Comparison of ENCODE assay signal across 8 cellular contexts in the genomic region with DNA sequence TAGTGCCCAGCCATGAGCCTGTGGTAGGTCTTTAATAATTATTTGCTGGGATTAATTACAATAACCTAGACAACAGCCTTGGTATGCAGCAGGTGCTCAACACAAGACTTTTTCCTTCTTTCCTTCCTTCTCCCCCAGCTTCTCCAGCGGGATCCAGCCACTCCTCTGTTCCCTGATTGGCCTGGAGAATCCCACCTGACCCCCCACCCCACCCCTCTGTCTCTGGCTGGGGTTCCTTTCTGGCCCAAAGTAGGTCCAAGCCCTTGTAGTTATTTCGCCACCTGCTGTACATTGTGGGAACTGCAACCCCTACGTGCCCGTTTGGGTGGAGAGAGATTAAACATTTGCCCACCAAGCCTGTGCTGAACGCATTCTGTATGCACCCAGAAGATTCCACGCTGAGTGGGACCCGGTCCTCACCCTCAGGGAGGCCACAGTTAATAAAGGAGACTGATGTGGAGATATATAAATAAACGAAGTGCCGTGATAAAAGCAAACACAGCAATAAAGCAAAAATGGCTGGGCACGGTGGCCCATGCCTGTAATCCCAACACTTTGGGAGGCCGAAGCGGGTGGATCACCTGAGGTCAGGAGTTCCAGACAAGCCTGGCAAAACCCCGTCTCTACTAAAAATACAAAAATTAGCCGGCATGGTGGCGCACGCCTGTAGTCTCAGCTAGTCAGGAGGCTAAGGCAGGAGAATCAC. TPM values are rescaled to one million over a fixed set of nuclear protein-coding genes. Genes with fewer than 3 reads are reported as not detected.
DNase-seq lines count a peak whose midpoint lies in the region; ATAC-seq and TF ChIP-seq lines count a peak whose summit lies in the region.

No MANE protein-coding gene starts in this region.

- no peak overlapping the region for H4K5ac ChIP-seq in H9 (ENCODE audit: insufficient read length, low read depth, low read length)

- H2BK15ac ChIP-seq in H9 (ENCODE audit: low read depth, low read length) = no peak overlapping the region

- H3F3A ChIP-seq in neural cell (ENCODE audit: insufficient read depth, low read length, poor library complexity, severe bottlenecking) = no peaks in the 10 kb centered on the region

- H3K4ac ChIP-seq in H9 (ENCODE audit: low read depth, low read length) = no peak overlapping the region

- no peak overlapping the region for H3K56ac ChIP-seq in H9 (ENCODE audit: insufficient read length, low read depth, low read length)

- DNase-seq in BE2C = peak; percentile 77
- DNase-seq in H9 = peak; percentile 93
- DNase-seq in NT2/D1 (ENCODE audit: low read depth, low spot score) = peak; percentile 92
- peak; percentile 82 for DNase-seq in activated CD8-positive, alpha-beta memory T cell treated with anti-CD3 and anti-CD28 coated beads, Interleukin-2, amount 10 ng/mL, durations not matched to agents 7 days and 5 days
- DNase-seq in epithelial cell of esophagus (ENCODE audit: low read depth) = peak; percentile 70
- DNase-seq in thoracic aorta (ENCODE audit: low spot score) = peak; percentile 29

- H3K4me1 ChIP-seq in BE2C (no peaks in the 10 kb centered on the region), H9 (ENCODE audit: insufficient read depth, low read length) (no peaks in the 10 kb centered on the region), NT2/D1 (ENCODE audit: insufficient read depth, insufficient read length) (peaks cover 4% of the 10 kb centered on the region), thoracic aorta (ENCODE audit: control insufficient read depth in 1 of 2, low read depth in 2 of 2) (no peaks in the 10 kb centered on the region)

- H2AFZ ChIP-seq in H9 (ENCODE audit: low read length) (no peak overlapping the region), neural cell (ENCODE audit: low read depth, low read length) (no peak overlapping the region)

- no peaks in the 10 kb centered on the region for H3K27me3 ChIP-seq in BE2C
- no peaks in the 10 kb centered on the region for H3K27me3 ChIP-seq in H9 (ENCODE audit: insufficient read depth, low read length)
- no peaks in the 10 kb centered on the region for H3K27me3 ChIP-seq in NT2/D1 (ENCODE audit: insufficient read depth, insufficient read length)
- no peaks in the 10 kb centered on the region for H3K27me3 ChIP-seq in neural cell (ENCODE audit: insufficient read depth, low read depth, low read length)
- H3K27me3 ChIP-seq in thoracic aorta (replicated peaks; ENCODE audit: insufficient read depth) = no peaks in the 10 kb centered on the region

- H3K23me2 ChIP-seq in H9 (ENCODE audit: insufficient read length, low read depth, low read length, poor library complexity, severe bottlenecking) = no peaks in the 10 kb centered on the region

- no peak overlapping the region for H4K8ac ChIP-seq in H9 (replicated peaks; ENCODE audit: insufficient read length, low read depth, low read length)

- no peak overlapping the region for H4K91ac ChIP-seq in H9 (ENCODE audit: insufficient read length, low read depth, low read length)

- no peak overlapping the region for H2AK5ac ChIP-seq in H9 (ENCODE audit: insufficient read length, low read length)

- H3K79me2 ChIP-seq in H9 (ENCODE audit: insufficient read depth, low read length) (no peaks in the 10 kb centered on the region), neural cell (replicated peaks; ENCODE audit: insufficient read depth, low read length) (no peaks in the 10 kb centered on the region)

- H3K9me3 ChIP-seq in BE2C = no peaks in the 10 kb centered on the region
- H3K9me3 ChIP-seq in H9 (ENCODE audit: control insufficient read depth, low read depth, low read length) = no peaks in the 10 kb centered on the region
- no peaks in the 10 kb centered on the region for H3K9me3 ChIP-seq in NT2/D1 (ENCODE audit: insufficient read depth, low read length)
- no peaks in the 10 kb centered on the region for H3K9me3 ChIP-seq in neural cell (ENCODE audit: low read length)
- H3K9me3 ChIP-seq in thoracic aorta = no peaks in the 10 kb centered on the region

- no peaks in the 10 kb centered on the region for H3K9me2 ChIP-seq in neural cell (ENCODE audit: insufficient read depth, low read length)

- H3K18ac ChIP-seq in H9 (ENCODE audit: insufficient read length, low read depth, low read length) = no peak overlapping the region

- H3K27ac Mint-ChIP-seq in H9 = peak overlapping the region in 1 of 3 experiments; percentile 56; a peak in 2 of 7 replicates
- no peak overlapping the region for H3K27ac Mint-ChIP-seq in activated CD8-positive, alpha-beta memory T cell treated with anti-CD3 and anti-CD28 coated beads, Interleukin-2, amount 10 ng/mL, durations not matched to agents 7 days and 5 days

- no peak overlapping the region for H3K23ac ChIP-seq in H9 (ENCODE audit: insufficient read length, low read depth, low read length)

- TF ChIP-seq CTCF in BE2C (IDR thresholded peaks at IDR 0.05; ENCODE audit: low read depth, low read length) = peak; percentile 81
- peak; percentile 94 for TF ChIP-seq CTCF in H9 (conservative IDR thresholded peaks at IDR 0.05)
- TF ChIP-seq CTCF in epithelial cell of esophagus (IDR thresholded peaks at IDR 0.05; ENCODE audit: insufficient read depth, low read depth, low read length, missing control alignments) = peak; percentile 93
- TF ChIP-seq CTCF in neural cell (IDR thresholded peaks at IDR 0.05; ENCODE audit: poor library complexity, severe bottlenecking) = peak; percentile 56
- TF ChIP-seq CTCF in thoracic aorta (IDR thresholded peaks at IDR 0.05) = peak; percentile 81

- no peak for TF ChIP-seq EP300 in neural cell (conservative IDR thresholded peaks at IDR 0.05; ENCODE audit: poor library complexity, severe bottlenecking)

- H3K14ac ChIP-seq in H9 (ENCODE audit: insufficient read depth, low read length) = no peak overlapping the region

- no peaks in the 10 kb centered on the region for H3K9me3 Mint-ChIP-seq in H9
- no peaks in the 10 kb centered on the region for H3K9me3 Mint-ChIP-seq in activated CD8-positive, alpha-beta memory T cell treated with anti-CD3 and anti-CD28 coated beads, Interleukin-2, amount 10 ng/mL, durations not matched to agents 7 days and 5 days (ENCODE audit: low read depth)

- no peak overlapping the region for H2BK12ac ChIP-seq in H9 (ENCODE audit: insufficient read length, low read depth, low read length)

- no peak overlapping the region for H3K27ac ChIP-seq in H9 (ENCODE audit: insufficient read length, low read depth, low read length)
- H3K27ac ChIP-seq in neural cell (ENCODE audit: low read length) = no peak overlapping the region
- no peak overlapping the region for H3K27ac ChIP-seq in thoracic aorta

- H3K4me2 ChIP-seq in H9 (ENCODE audit: insufficient read depth, insufficient read length, low read length) = no peak overlapping the region
- H3K4me2 ChIP-seq in neural cell (ENCODE audit: low read length) = no peak overlapping the region

- H3K4me3 ChIP-seq in BE2C (ENCODE audit: low read depth, low read length) = no peak overlapping the region
- H3K4me3 ChIP-seq in NT2/D1 (ENCODE audit: insufficient read length, low read depth) = no peak overlapping the region
- H3K4me3 ChIP-seq in epithelial cell of esophagus (ENCODE audit: low read length) = no peak overlapping the region
- H3K4me3 ChIP-seq in neural cell (ENCODE audit: low read length) = no peak overlapping the region
- no peak overlapping the region for H3K4me3 ChIP-seq in thoracic aorta

- H3K4me1 Mint-ChIP-seq in H9 = peaks cover 6 to 8% of the 10 kb centered on the region in 2 experiments; a peak in 2 of 4 replicates
- H3K4me1 Mint-ChIP-seq in activated CD8-positive, alpha-beta memory T cell treated with anti-CD3 and anti-CD28 coated beads, Interleukin-2, amount 10 ng/mL, durations not matched to agents 7 days and 5 days = peaks cover 21% of the 10 kb centered on the region

- no peak overlapping the region for H2BK5ac ChIP-seq in H9 (ENCODE audit: insufficient read length, low read length)

- H4K20me1 ChIP-seq in H9 (ENCODE audit: control insufficient read depth, insufficient read depth, insufficient read length) (no peaks in the 10 kb centered on the region), neural cell (ENCODE audit: insufficient read depth) (no peaks in the 10 kb centered on the region)

- H3K36me3 ChIP-seq in BE2C (no peaks in the 10 kb centered on the region), NT2/D1 (ENCODE audit: insufficient read depth, insufficient read length, low read length) (peaks cover 98% of the 10 kb centered on the region), neural cell (ENCODE audit: insufficient read depth, low read length) (no peaks in the 10 kb centered on the region), thoracic aorta (no peaks in the 10 kb centered on the region)

- no peaks in the 10 kb centered on the region; the same call in 1 of the 2 replicates for H3K27me3 Mint-ChIP-seq in H9 (ENCODE audit: low read depth)
- peaks cover 2% of the 10 kb centered on the region for H3K27me3 Mint-ChIP-seq in activated CD8-positive, alpha-beta memory T cell treated with anti-CD3 and anti-CD28 coated beads, Interleukin-2, amount 10 ng/mL, durations not matched to agents 7 days and 5 days

- ATAC-seq in activated CD8-positive, alpha-beta memory T cell treated with anti-CD3 and anti-CD28 coated beads, Interleukin-2, amount 10 ng/mL, durations not matched to agents 7 days and 5 days = peak; percentile 73
- ATAC-seq in thoracic aorta (ENCODE audit: insufficient number of reproducible peaks, low FRiP score, low read depth) = no peak
- no peak for ATAC-seq in GM21447 (IDR thresholded peaks at IDR 0.05; ENCODE audit: unreplicated experiment)

- no peak overlapping the region for H3T11ph ChIP-seq in H9 (ENCODE audit: low read length)

- no peak overlapping the region for H2BK20ac ChIP-seq in H9 (ENCODE audit: low read depth, low read length, poor library complexity, severe bottlenecking)

- no CpG with 5 or more reads among the region's 16 CpGs for WGBS in H9 (ENCODE audit: extremely low coverage, insufficient read length, low lambda C conversion rate)

- CTCF ChIA-PET in activated CD8-positive, alpha-beta memory T cell treated with anti-CD3 and anti-CD28 coated beads, Interleukin-2, amount 10 ng/mL, durations not matched to agents 7 days and 5 days (lab: Charles Lee) = interaction anchor here (0.8 to 6.8 kb wide), 10 partner anchors 8 to 77 kb away, joined by 3 to 128 read pairs (median 6); partner anchors contain the start of gene CHRM4

- peak; percentile 25 for TF ChIP-seq RAD21 in neural cell (conservative IDR thresholded peaks at IDR 0.05)

- peaks cover 0 to 4% (median 0%) of the 10 kb centered on the region in 3 experiments; a peak in 3 of 7 replicates for H3K36me3 Mint-ChIP-seq in H9 (ENCODE audit: insufficient read depth in 1 of 3, low read depth in 3 of 3)
- no peaks in the 10 kb centered on the region for H3K36me3 Mint-ChIP-seq in activated CD8-positive, alpha-beta memory T cell treated with anti-CD3 and anti-CD28 coated beads, Interleukin-2, amount 10 ng/mL, durations not matched to agents 7 days and 5 days

- H2BK120ac ChIP-seq in H9 (ENCODE audit: low read depth, low read length, poor library complexity, severe bottlenecking) = no peak overlapping the region

- no peaks in the 10 kb centered on the region for H3K79me1 ChIP-seq in H9 (ENCODE audit: insufficient read depth, low read depth, low read length, poor library complexity, severe bottlenecking)

- no peak overlapping the region; a peak in 1 of 5 replicates for H3K4me3 Mint-ChIP-seq in H9
- no peak overlapping the region for H3K4me3 Mint-ChIP-seq in activated CD8-positive, alpha-beta memory T cell treated with anti-CD3 and anti-CD28 coated beads, Interleukin-2, amount 10 ng/mL, durations not matched to agents 7 days and 5 days

- no peak overlapping the region for H3K9ac ChIP-seq in H9 (ENCODE audit: extremely low read depth, insufficient read length, low read length)
- H3K9ac ChIP-seq in NT2/D1 (ENCODE audit: insufficient read length, low read depth) = no peak overlapping the region
- no peak overlapping the region for H3K9ac ChIP-seq in neural cell (ENCODE audit: low read length)

RNA-seq across cellular contexts. Expression of gene DGKZ, which starts 32.1 kb away (rescaled TPM):
- polyA plus RNA-seq in BE2C (2012; ENCODE audit: insufficient read depth, insufficient read length, low read depth) = 74.7 TPM
- 68.8 and 68.9 TPM in 2 replicates for total RNA-seq in H9 (2021)
- total RNA-seq in activated CD8-positive, alpha-beta memory T cell treated with anti-CD3 and anti-CD28 coated beads, Interleukin-2, amount 10 ng/mL, durations not matched to agents 7 days and 5 days = 100 to 1,000 TPM in 1 of 2 experiments, 10 to 100 TPM in 1; 96.9 to 132 TPM
- polyA plus RNA-seq in neural cell = 55.7 and 91.0 TPM in 2 replicates
- polyA minus RNA-seq in neural cell = 62.5 and 66.7 TPM in 2 replicates
- 10 to 100 TPM; 40.6 to 68.2 TPM for total RNA-seq in thoracic aorta

RNA-seq across cellular contexts. Expression of gene CREB3L1, which starts 37.7 kb away (rescaled TPM):
- polyA plus RNA-seq in BE2C (2012; ENCODE audit: insufficient read depth, insufficient read length, low read depth) = 0.42 TPM
- total RNA-seq in H9 (2021) (2.6 and 3.3 TPM in 2 replicates), thoracic aorta (1 to 10 TPM; 3.0 to 7.6 TPM)
- not detected for total RNA-seq in activated CD8-positive, alpha-beta memory T cell treated with anti-CD3 and anti-CD28 coated beads, Interleukin-2, amount 10 ng/mL, durations not matched to agents 7 days and 5 days
- not detected in 2 replicates for polyA plus RNA-seq in neural cell
- not detected in 2 replicates for polyA minus RNA-seq in neural cell

Comparison
In these comparisons a context has a peak if more than half of its experiments do, and no peak if none do; other contexts are left out.
1. DNase-seq: peak in every context shown above with its lines; median percentile 93 in H9; 92 in NT2/D1; 82 in activated CD8-positive, alpha-beta memory T cell treated with anti-CD3 and anti-CD28 coated beads, Interleukin-2, amount 10 ng/mL, durations not matched to agents 7 days and 5 days; 77 in BE2C; 70 in epithelial cell of esophagus; 29 in thoracic aorta.